ENCODE assay signal across 1 cellular context in the genomic region with DNA sequence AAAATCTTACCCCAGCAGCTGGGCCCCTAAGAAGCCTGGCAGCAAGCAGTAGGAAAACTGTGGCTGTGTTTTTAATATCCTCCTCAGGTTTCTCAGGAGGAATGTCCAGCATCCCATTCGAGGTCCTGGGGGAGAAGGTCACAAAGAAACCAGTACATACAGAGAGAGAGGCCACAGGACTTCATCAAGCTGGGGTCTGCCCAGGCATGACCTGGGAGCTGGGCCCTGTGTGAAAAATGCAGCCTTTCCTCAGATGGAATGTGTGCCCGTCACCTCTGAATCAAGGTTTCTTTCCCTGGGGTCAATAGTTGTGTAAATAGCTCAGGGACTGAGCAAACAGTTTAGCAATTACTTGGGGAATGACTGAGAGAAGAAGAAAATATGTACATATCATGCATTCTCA.
TF ChIP-seq lines count a peak whose summit lies in the region.

No MANE protein-coding gene starts in this region.

TF ChIP-seq in SK-N-SH treated with all-trans-retinoic acid at 6 μM for 48 hours, 23 proteins besides CTCF, POLR2A, EP300 and RAD21:
- no peak for TF ChIP-seq TCF4 (CRISPR knock-in tag; IDR thresholded peaks at IDR 0.05; ENCODE audit: borderline replicate concordance)
- TF ChIP-seq PATZ1 (CRISPR knock-in tag; IDR thresholded peaks at IDR 0.05; ENCODE audit: borderline replicate concordance) = no peak
- TF ChIP-seq ZFP3 (CRISPR knock-in tag; IDR thresholded peaks at IDR 0.05) = no peak
- no peak for TF ChIP-seq ZC3H10 (CRISPR knock-in tag; IDR thresholded peaks at IDR 0.05)
- no peak for TF ChIP-seq TSHZ2 (CRISPR knock-in tag; IDR thresholded peaks at IDR 0.05)
- no peak for TF ChIP-seq BACH2 (CRISPR knock-in tag; IDR thresholded peaks at IDR 0.05; ENCODE audit: borderline replicate concordance)
